Comparison of ENCODE assay signal across 13 cellular contexts in genomic region chr10:77892761-77893160, GRCh38. TPM values are rescaled to one million over a fixed set of nuclear protein-coding genes. Genes with fewer than 3 reads are reported as not detected.
DNase-seq lines count a peak whose midpoint lies in the region; ATAC-seq and TF ChIP-seq lines count a peak whose summit lies in the region.
"Had no signal": no experiment of that assay in that cellular context is flagged by ENCODE, and none has a peak within 500 bp of the region (broad histone marks: within the 10 kb centered on the region; RNA-seq: fewer than 3 reads in every experiment).

No MANE protein-coding gene starts in this region.

- no peak for TF ChIP-seq EP300 in sigmoid colon (IDR thresholded peaks at IDR 0.05)

- H3K4me1 ChIP-seq in body of pancreas (peaks cover 55% of the 10 kb centered on the region), muscle layer of colon (ENCODE audit: insufficient read depth, low read length) (peaks cover 73% of the 10 kb centered on the region), sigmoid colon (peaks cover 0 to 83% (median 68%) of the 10 kb centered on the region in 4 donors), colonic mucosa (peaks cover 6% of the 10 kb centered on the region)

- H3K36me3 ChIP-seq in body of pancreas (replicated peaks in 1 of 2; ENCODE audit: insufficient read depth in 1 of 2, low read depth in 2 of 2) (no peaks in the 10 kb centered on the region), muscle layer of colon (ENCODE audit: insufficient read depth, low read length) (no peaks in the 10 kb centered on the region), sigmoid colon (no peaks in the 10 kb centered on the region), colonic mucosa (no peaks in the 10 kb centered on the region)
- H3K36me3 ChIP-seq: MG63 had no signal

- no peak for TF ChIP-seq POLR2A in body of pancreas (IDR thresholded peaks at IDR 0.05)
- TF ChIP-seq POLR2A in sigmoid colon (IDR thresholded peaks at IDR 0.05): no peak

- no peak for ATAC-seq in body of pancreas
- no peak for ATAC-seq in HG02884 (IDR thresholded peaks at IDR 0.05; ENCODE audit: unreplicated experiment)
- ATAC-seq in HG03280 (IDR thresholded peaks at IDR 0.05; ENCODE audit: unreplicated experiment): no peak

- peak overlapping the region; percentile 20 to 86 (median 54) for H3K27ac ChIP-seq in body of pancreas
- peak overlapping the region; percentile 17 for H3K27ac ChIP-seq in muscle layer of colon (ENCODE audit: low read depth, low read length)
- H3K27ac ChIP-seq in sigmoid colon: peak overlapping the region; percentile 25 to 80 (median 62)
- H3K27ac ChIP-seq in colonic mucosa: no peak overlapping the region
- H3K27ac ChIP-seq: KMS-11 had no signal

- CTCF ChIA-PET in HEK293T (lab: Yijun Ruan, JAX): no interaction called here

- intact Hi-C loops in body of pancreas (cut with DNase I): no loop called here
- intact Hi-C loops in sigmoid colon (cut with DNase I): no loop called here
- intact Hi-C loops in colonic mucosa (cut with DNase I): no loop called here

- no peak for TF ChIP-seq CTCF in body of pancreas (IDR thresholded peaks at IDR 0.05)
- TF ChIP-seq CTCF in sigmoid colon (IDR thresholded peaks at IDR 0.05): no peak
- TF ChIP-seq CTCF in colonic mucosa (IDR thresholded peaks at IDR 0.05): no peak

- no peaks in the 10 kb centered on the region for H3K9me3 ChIP-seq in body of pancreas
- no peaks in the 10 kb centered on the region for H3K9me3 ChIP-seq in muscle layer of colon (ENCODE audit: low read length)
- no peaks in the 10 kb centered on the region for H3K9me3 ChIP-seq in sigmoid colon
- H3K9me3 ChIP-seq in colonic mucosa: no peaks in the 10 kb centered on the region
- H3K9me3 ChIP-seq: MG63 had no signal

- H3K4me3 ChIP-seq in body of pancreas: no peak overlapping the region
- H3K4me3 ChIP-seq in muscle layer of colon (ENCODE audit: low read depth in 1 of 2, low read length in 2 of 2): no peak overlapping the region
- no peak overlapping the region for H3K4me3 ChIP-seq in sigmoid colon
- H3K4me3 ChIP-seq in colonic mucosa: no peak overlapping the region
- H3K4me3 ChIP-seq: MG63 had no signal

- H3K27me3 ChIP-seq in body of pancreas: no peaks in the 10 kb centered on the region
- H3K27me3 ChIP-seq in muscle layer of colon (ENCODE audit: control insufficient read depth in 1 of 2, insufficient read depth in 2 of 2, low read length in 2 of 2): no peaks in the 10 kb centered on the region
- no peaks in the 10 kb centered on the region for H3K27me3 ChIP-seq in sigmoid colon
- H3K27me3 ChIP-seq in colonic mucosa: no peaks in the 10 kb centered on the region
- H3K27me3 ChIP-seq: MG63 had no signal

- H3K9ac ChIP-seq in muscle layer of colon (ENCODE audit: low read length) (no peak overlapping the region), colonic mucosa (ENCODE audit: low read depth in 2 of 2, low read length in 2 of 2) (no peak overlapping the region)
- H3K9ac ChIP-seq: KMS-11 had no signal

- WGBS in body of pancreas, 2 donors: 45 to 53% methylated on average over 5 of the region's 5 CpGs
- WGBS in sigmoid colon, 2 donors: 81 to 85% methylated on average over 5 of the region's 5 CpGs

- POLR2A ChIA-PET in HEK293T (lab: Yijun Ruan, JAX): no interaction called here

- DNase-seq in NCI-H69 (lab: John Stamatoyannopoulos, UW): peak; percentile 5
- DNase-seq in body of pancreas: peak in 2 of 4 donors; percentile 25 to 38
- no peak for DNase-seq in sigmoid colon
- no peak for DNase-seq in colonic mucosa
- DNase-seq in HEK293T (ENCODE audit: extremely low spot score): no peak
- DNase-seq: HCEC 1CT, MG63, NCI-H1105, SIG-M5 had no signal

TF ChIP-seq in HEK293T, 16 proteins besides CTCF, POLR2A, EP300 and RAD21:
- TF ChIP-seq BHLHE40 (IDR thresholded peaks at IDR 0.05; ENCODE audit: borderline replicate concordance) (no peak), SP1 (IDR thresholded peaks at IDR 0.05) (no peak), FOXM1 (IDR thresholded peaks at IDR 0.05; ENCODE audit: borderline replicate concordance) (no peak), HDGF (IDR thresholded peaks at IDR 0.05; ENCODE audit: borderline replicate concordance) (no peak), ZNF384 (IDR thresholded peaks at IDR 0.05) (no peak), L3MBTL2 (conservative IDR thresholded peaks at IDR 0.05) (no peak)

RNA-seq across cellular contexts. Expression of gene DLG5, which starts 33.8 kb away (rescaled TPM):
- total RNA-seq in body of pancreas (10 to 100 TPM; 22.6 to 35.6 TPM), sigmoid colon (10 to 100 TPM; 41.0 to 78.1 (median 49.4) TPM), colonic mucosa (10 to 100 TPM; 26.1 to 47.5 TPM)
- 10 to 100 TPM in 1 of 3 donors, 1 to 10 TPM in 2; 6.0 to 20.3 (median 7.2) TPM for polyA plus RNA-seq in sigmoid colon
